9 cellular contexts compared by ENCODE assay signal in genomic region chr14:93103392-93104080, GRCh38. TPM values are rescaled to one million over a fixed set of nuclear protein-coding genes. Genes with fewer than 3 reads are reported as not detected.
A peak's percentile ranks its signal among the peaks of the same experiment; 100 is the strongest.
DNase-seq lines count a peak whose midpoint lies in the region; ATAC-seq, FAIRE-seq and TF ChIP-seq lines count a peak whose summit lies in the region.
"Had no signal": no experiment of that assay in that cellular context is flagged by ENCODE, and none has a peak within 500 bp of the region (broad histone marks: within the 10 kb centered on the region; RNA-seq: fewer than 3 reads in every experiment).

No MANE protein-coding gene starts in this region.

- peak; percentile 90 for FAIRE-seq in GM18507 (lab: Jason Lieb, UNC)

- ATAC-seq in HG02571 (IDR thresholded peaks at IDR 0.05; ENCODE audit: unreplicated experiment) (peak; percentile 86), lung (ENCODE audit: insufficient read depth, low FRiP score) (peak; percentile 42)
- ATAC-seq: psoas muscle had no signal

- in situ Hi-C loops in HAP-1 (cut with MboI; ENCODE audit: low sequenced_read_pairs), result no loop called here

- H3K36me3 ChIP-seq in lung (ENCODE audit: control insufficient read depth in 2 of 2, insufficient read depth in 2 of 2, low read length in 2 of 2), result no peaks in the 10 kb centered on the region
- no peaks in the 10 kb centered on the region for H3K36me3 ChIP-seq in HAP-1 (replicated peaks)

- peaks cover 4 to 33% of the 10 kb centered on the region in 2 donors for H3K4me1 ChIP-seq in lung (ENCODE audit: control insufficient read depth in 2 of 2, insufficient read depth in 2 of 2, low read length in 2 of 2)
- H3K4me1 ChIP-seq in HAP-1, result no peaks in the 10 kb centered on the region
- H3K4me1 ChIP-seq: psoas muscle had no signal

- peak; percentile 87 for DNase-seq in GM18507 (ENCODE audit: extremely low spot score, insufficient read length, low read depth)
- peak; percentile 35 for DNase-seq in NCI-H2107 (lab: John Stamatoyannopoulos, UW)
- peak; percentile 53 for DNase-seq in activated T-cell treated with anti-CD3 and anti-CD28 coated beads, Interleukin-2, amount 50 U/mL, for 1 hour
- DNase-seq in lung (ENCODE audit: low spot score), result peak; percentile 51
- DNase-seq in NCI-H526 (lab: John Stamatoyannopoulos, UW), result no peak
- no peak for DNase-seq in NCI-H748 (lab: John Stamatoyannopoulos, UW; ENCODE audit: unreplicated experiment)
- no peak for DNase-seq in HAP-1 (ENCODE audit: low spot score in 2 of 2)

- WGBS in lung, 2 donors, result 37 to 58% methylated on average over 9 of the region's 9 CpGs

- no peak for TF ChIP-seq CTCF in lung (IDR thresholded peaks at IDR 0.05; ENCODE audit: control extremely low read depth, extremely low read depth)

- peak overlapping the region in 1 of 2 donors; percentile 29 for H3K27ac ChIP-seq in lung (ENCODE audit: low read depth in 1 of 2, low read length in 1 of 2)
- H3K27ac ChIP-seq: psoas muscle had no signal

- H3K27me3 ChIP-seq in lung (ENCODE audit: control insufficient read depth, insufficient read depth) (no peaks in the 10 kb centered on the region), HAP-1 (ENCODE audit: low read depth) (no peaks in the 10 kb centered on the region)

- H3K9me3 ChIP-seq in lung (ENCODE audit: control insufficient read depth in 2 of 2, insufficient read depth in 1 of 2, low read length in 1 of 2) (no peaks in the 10 kb centered on the region), HAP-1 (no peaks in the 10 kb centered on the region)
- H3K9me3 ChIP-seq: psoas muscle had no signal

- H3K4me3 ChIP-seq in lung, result no peak overlapping the region
- H3K4me3 ChIP-seq in HAP-1, result no peak overlapping the region
- H3K4me3 ChIP-seq: psoas muscle had no signal

RNA-seq across cellular contexts. Expression of gene ITPK1, which starts 12.2 kb away (rescaled TPM):
- 10 to 100 TPM; 17.5 to 99.4 TPM for total RNA-seq in lung
- polyA plus RNA-seq in lung, result 10 to 100 TPM; 44.6 to 46.1 TPM

Comparison
In these comparisons a context has a peak if more than half of its experiments do, and no peak if none do; other contexts are left out.
1. DNase-seq: peak in GM18507 (single experiment), NCI-H2107 (single experiment), activated T-cell treated with anti-CD3 and anti-CD28 coated beads, Interleukin-2, amount 50 U/mL, for 1 hour (single experiment) and lung (single experiment); none in NCI-H526 (0 of 2), NCI-H748 (single experiment) and HAP-1 (0 of 2).